Comparison of ENCODE assay signal across 1 cellular context in the genomic region with DNA sequence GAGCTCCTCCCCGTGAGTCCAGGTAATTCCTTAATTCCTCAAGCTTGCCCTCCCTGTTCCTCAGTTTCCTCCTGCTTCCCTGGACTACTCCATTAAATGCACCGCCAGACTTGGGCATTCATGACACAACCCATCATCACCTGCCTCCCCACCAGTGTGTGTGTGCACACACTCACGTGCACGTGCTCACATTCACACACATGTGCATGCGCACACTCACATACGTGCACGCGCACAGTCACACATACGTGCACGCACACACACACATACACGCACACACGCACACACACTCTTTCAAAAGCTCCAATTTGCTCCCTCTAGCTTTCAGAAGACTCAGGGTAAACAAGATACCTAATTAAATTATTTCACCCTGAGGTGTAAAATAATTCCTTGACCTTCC.
TF ChIP-seq lines count a peak whose summit lies in the region.

No MANE protein-coding gene starts in this region.

TF ChIP-seq in H1, 55 proteins besides CTCF, POLR2A, EP300 and RAD21:
- TF ChIP-seq CHD7 (IDR thresholded peaks at IDR 0.05; ENCODE audit: insufficient replicate concordance, low read length): no peak
- no peak for TF ChIP-seq PHF8 (conservative IDR thresholded peaks at IDR 0.05; ENCODE audit: low read depth, low read length)
- TF ChIP-seq BCL11A (IDR thresholded peaks at IDR 0.05; ENCODE audit: low read depth in 2 of 2, low read length in 2 of 2): no peak
- no peak for TF ChIP-seq CREB1 (IDR thresholded peaks at IDR 0.05)
- TF ChIP-seq TBP (IDR thresholded peaks at IDR 0.05; ENCODE audit: low read depth, low read length): no peak
- no peak for TF ChIP-seq CHD2 (IDR thresholded peaks at IDR 0.05; ENCODE audit: low read length)
- TF ChIP-seq TAF1 (IDR thresholded peaks at IDR 0.05; ENCODE audit: low read depth, low read length): no peak
- no peak for TF ChIP-seq SP4 (IDR thresholded peaks at IDR 0.05; ENCODE audit: low read length)
- TF ChIP-seq SRF (IDR thresholded peaks at IDR 0.05; ENCODE audit: low read depth, low read length): no peak
- TF ChIP-seq CEBPB (IDR thresholded peaks at IDR 0.05; ENCODE audit: low read depth, low read length): no peak
- TF ChIP-seq ASH2L (IDR thresholded peaks at IDR 0.05; ENCODE audit: low read length): no peak
- no peak for TF ChIP-seq E2F6 (IDR thresholded peaks at IDR 0.05)
